Comparison of ENCODE assay signal across 8 cellular contexts in genomic region chr2:100818606-100819364, GRCh38. TPM values are rescaled to one million over a fixed set of nuclear protein-coding genes. Genes with fewer than 3 reads are reported as not detected.
DNase-seq lines count a peak whose midpoint lies in the region; ATAC-seq and TF ChIP-seq lines count a peak whose summit lies in the region.

No MANE protein-coding gene starts in this region.

- peak overlapping the region; percentile 75 for H3K9ac ChIP-seq in GM23248

- no peaks in the 10 kb centered on the region for H4K20me1 ChIP-seq in GM23248 (ENCODE audit: insufficient read depth)

- peak; percentile 27 to 47 (median 37) for ATAC-seq in T-cell (replicated peaks in 1 of 4)
- peak; percentile 84 for ATAC-seq in left lung
- peak; percentile 47 for ATAC-seq in stimulated activated naive CD8-positive, alpha-beta T cell treated with anti-CD3 and anti-CD28 coated beads, Interleukin-15, amount 100 ng/mL, for 72 hours
- ATAC-seq in HG02938 (IDR thresholded peaks at IDR 0.05; ENCODE audit: unreplicated experiment), result no peak

- intact Hi-C loops in left lung (cut with DNase I), result no loop called here

- H2AFZ ChIP-seq in GM23248, result peak overlapping the region; percentile 85

- in situ Hi-C loops in GM23248 (cut with MboI), result no loop called here

- H3K4me1 Mint-ChIP-seq in T-cell, result peaks cover 26 to 30% (median 29%) of the 10 kb centered on the region in 3 donors
- H3K4me1 Mint-ChIP-seq in stimulated activated naive CD8-positive, alpha-beta T cell treated with anti-CD3 and anti-CD28 coated beads, Interleukin-15, amount 100 ng/mL, for 72 hours, result peaks cover 59% of the 10 kb centered on the region

- no peaks in the 10 kb centered on the region for H3K27me3 ChIP-seq in GM23248 (replicated peaks; ENCODE audit: insufficient read depth)
- H3K27me3 ChIP-seq in left lung, result peaks cover 0 to 65% of the 10 kb centered on the region in 2 donors

- H3K36me3 ChIP-seq in GM23248 (ENCODE audit: low read depth) (no peaks in the 10 kb centered on the region), left lung (no peaks in the 10 kb centered on the region)

- H3K27me3 Mint-ChIP-seq in T-cell, result peaks cover 30 to 49% of the 10 kb centered on the region in 2 donors
- H3K27me3 Mint-ChIP-seq in stimulated activated naive CD8-positive, alpha-beta T cell treated with anti-CD3 and anti-CD28 coated beads, Interleukin-15, amount 100 ng/mL, for 72 hours, result peaks cover 42% of the 10 kb centered on the region

- peaks cover 16% of the 10 kb centered on the region for H3F3A ChIP-seq in GM23248 (ENCODE audit: insufficient read depth)

- H3K27ac ChIP-seq in GM23248 (peak overlapping the region; percentile 15; the same call in 1 of the 2 replicates), left lung (peak overlapping the region; percentile 70 to 82)

- H3K9me3 ChIP-seq in GM23248 (ENCODE audit: low read depth) (no peaks in the 10 kb centered on the region), left lung (no peaks in the 10 kb centered on the region)

- peak; percentile 82 for DNase-seq in GM23248
- DNase-seq in T-cell, result peak in 8 of 34 experiments; percentile 2 to 24 (median 17)
- peak; percentile 75 to 80 for DNase-seq in dermis microvascular lymphatic vessel endothelial cell (ENCODE audit: low read depth in 2 of 2)
- DNase-seq in left lung, result peak; percentile 73 to 81
- DNase-seq in stimulated activated naive CD8-positive, alpha-beta T cell treated with anti-CD3 and anti-CD28 coated beads, Interleukin-15, amount 100 ng/mL, for 72 hours, result peak; percentile 38 to 39
- DNase-seq in NCI-H2029 treated with DMSO at 0.1 percent for 48 hours (lab: John Stamatoyannopoulos, UW), result no peak
- DNase-seq in NCI-H2196 treated with DMSO at 0.1 percent for 48 hours (lab: John Stamatoyannopoulos, UW; ENCODE audit: unreplicated experiment), result no peak

- no peak for TF ChIP-seq CTCF in left lung (IDR thresholded peaks at IDR 0.05)

- H3K79me2 ChIP-seq in GM23248 (ENCODE audit: insufficient read depth), result peaks cover 6% of the 10 kb centered on the region; the same call in 1 of the 2 replicates

- CTCF ChIA-PET in T-cell (lab: Charles Lee), result interaction anchor here in 1 of 2 donors (0.6 to 0.7 kb wide), 3 partner anchors 159 to 225 kb away, joined by 3 to 9 read pairs (median 3); no protein-coding TSS in a partner anchor

- POLR2A ChIA-PET in T-cell (lab: Charles Lee), result interaction anchor here in 1 of 2 donors (0.6 kb wide), 1 partner anchor 332 kb away, joined by 4 read pairs; no protein-coding TSS in a partner anchor

- H3K4me2 ChIP-seq in GM23248 (ENCODE audit: unreplicated experiment), result peak overlapping the region; percentile 77

- no peak overlapping the region for H3K27ac Mint-ChIP-seq in T-cell
- peak overlapping the region; percentile 92 to 95 for H3K27ac Mint-ChIP-seq in stimulated activated naive CD8-positive, alpha-beta T cell treated with anti-CD3 and anti-CD28 coated beads, Interleukin-15, amount 100 ng/mL, for 72 hours

- H3K4me3 ChIP-seq in GM23248 (peak overlapping the region; percentile 72), left lung (peak overlapping the region; percentile 45 to 53)

- no peaks in the 10 kb centered on the region for H3K36me3 Mint-ChIP-seq in T-cell

- peaks cover 25% of the 10 kb centered on the region for H3K4me1 ChIP-seq in GM23248 (ENCODE audit: insufficient read depth)
- peaks cover 4 to 11% of the 10 kb centered on the region in 2 donors for H3K4me1 ChIP-seq in left lung

- WGBS in GM23248 (ENCODE audit: low coverage in 1 of 2, low lambda C conversion rate in 2 of 2, missing lambda C conversion rate in 2 of 2), 2 experiments, result 2 to 4% methylated on average over 41 of the region's 50 CpGs

- H3K9me3 Mint-ChIP-seq in T-cell, result no peaks in the 10 kb centered on the region
- H3K9me3 Mint-ChIP-seq in stimulated activated naive CD8-positive, alpha-beta T cell treated with anti-CD3 and anti-CD28 coated beads, Interleukin-15, amount 100 ng/mL, for 72 hours, result no peaks in the 10 kb centered on the region

- peak overlapping the region; percentile 69 to 74 (median 69) for H3K4me3 Mint-ChIP-seq in T-cell
- H3K4me3 Mint-ChIP-seq in stimulated activated naive CD8-positive, alpha-beta T cell treated with anti-CD3 and anti-CD28 coated beads, Interleukin-15, amount 100 ng/mL, for 72 hours, result peak overlapping the region; percentile 87 to 92

- no peaks in the 10 kb centered on the region for H3K9me2 ChIP-seq in GM23248 (ENCODE audit: insufficient read depth)

RNA-seq across cellular contexts. Expression of gene NPAS2, which starts 1.2 kb away (rescaled TPM):
- 10.8 and 13.7 TPM in 2 replicates for total RNA-seq in GM23248 (2014; rRNA removed; shearing (Covaris generic))
- 3.8 and 4.5 TPM in 2 replicates for polyA plus RNA-seq in GM23248 (2016; fragmentation: Nextera tagmentation; extraction: Ambion mirVana)
- total RNA-seq in T-cell (1 to 10 TPM; 3.5 to 9.5 (median 4.4) TPM), dermis microvascular lymphatic vessel endothelial cell (4.9 and 7.8 TPM in 2 replicates), left lung (10 to 100 TPM; 18.8 to 22.7 TPM)

Comparison
In these comparisons a context has a peak if more than half of its experiments do, and no peak if none do; other contexts are left out.
1. DNase-seq: peak in GM23248 (single experiment), dermis microvascular lymphatic vessel endothelial cell (2 of 2), left lung (2 of 2) and stimulated activated naive CD8-positive, alpha-beta T cell treated with anti-CD3 and anti-CD28 coated beads, Interleukin-15, amount 100 ng/mL, for 72 hours (2 of 2); none in NCI-H2029 treated with DMSO at 0.1 percent for 48 hours (single experiment) and NCI-H2196 treated with DMSO at 0.1 percent for 48 hours (single experiment).
2. H3K27ac Mint-ChIP-seq: peak in stimulated activated naive CD8-positive, alpha-beta T cell treated with anti-CD3 and anti-CD28 coated beads, Interleukin-15, amount 100 ng/mL, for 72 hours (2 of 2); none in T-cell (0 of 2).